1 cellular context compared by ENCODE assay signal in genomic region chr14:102085503-102085902, GRCh38.
TF ChIP-seq lines count a peak whose summit lies in the region.

No MANE protein-coding gene starts in this region.

TF ChIP-seq in GM23338, 12 proteins besides CTCF, POLR2A, EP300 and RAD21 (continued from another document):
- no peak for TF ChIP-seq ZNF462 (CRISPR knock-in tag; IDR thresholded peaks at IDR 0.05)
